ENCODE assay signal across 9 cellular contexts in genomic region chr5:149445739-149446369, GRCh38.
DNase-seq lines count a peak whose midpoint lies in the region; FAIRE-seq and TF ChIP-seq lines count a peak whose summit lies in the region.
"Had no signal": no experiment of that assay in that cellular context is flagged by ENCODE, and none has a peak within 500 bp of the region (broad histone marks: within the 10 kb centered on the region; RNA-seq: fewer than 3 reads in every experiment).

No MANE protein-coding gene starts in this region.

- FAIRE-seq in D721Med (lab: Jason Lieb, UNC), result no peak

- H3K9me3 ChIP-seq in hepatocyte (ENCODE audit: low read depth), result no peaks in the 10 kb centered on the region

- no peaks in the 10 kb centered on the region for H3K9me2 ChIP-seq in hepatocyte (replicated peaks; ENCODE audit: insufficient read depth)

- TF ChIP-seq CTCF in HFF-Myc (IDR thresholded peaks at IDR 0.05; ENCODE audit: low read depth, low read length, missing control alignments) (no peak), hepatocyte (IDR thresholded peaks at IDR 0.05; ENCODE audit: poor library complexity) (no peak), D721Med (IDR thresholded peaks at IDR 0.05; ENCODE audit: insufficient read depth, missing control alignments) (no peak)

- H3K27me3 ChIP-seq in hepatocyte, result no peaks in the 10 kb centered on the region

- peaks cover 7% of the 10 kb centered on the region for H3K4me1 ChIP-seq in hepatocyte (ENCODE audit: insufficient read depth)

- 43% methylated on average over 9 of the region's 9 CpGs for WGBS in hepatocyte (ENCODE audit: low lambda C conversion rate, missing lambda C conversion rate)

- no peaks in the 10 kb centered on the region for H3K79me2 ChIP-seq in hepatocyte

- DNase-seq in HFF-Myc (ENCODE audit: extremely low read depth, low read depth) (peak; percentile 96), amniotic stem cell (lab: John Stamatoyannopoulos, UW) (peak; percentile 76), hepatocyte (ENCODE audit: low spot score) (peak; percentile 85), stromal cell of bone marrow (ENCODE audit: low read depth) (peak; percentile 99), NCI-H2081 (lab: John Stamatoyannopoulos, UW) (no peak), NCI-H1930 (lab: John Stamatoyannopoulos, UW) (no peak), NCI-H345 (lab: John Stamatoyannopoulos, UW) (no peak), D721Med (ENCODE audit: insufficient read length, low spot score) (no peak)
- DNase-seq: T-cell had no signal

- H3K27ac ChIP-seq in hepatocyte, result peak overlapping the region; percentile 86

- H3K4me2 ChIP-seq in hepatocyte, result no peak overlapping the region

- no peaks in the 10 kb centered on the region for H3K36me3 ChIP-seq in hepatocyte (replicated peaks; ENCODE audit: insufficient read depth, low read depth)

- no peaks in the 10 kb centered on the region for H4K20me1 ChIP-seq in hepatocyte (ENCODE audit: insufficient read depth, poor library complexity, severe bottlenecking)

- H3K4me3 ChIP-seq in HFF-Myc (replicated peaks; ENCODE audit: low read depth, low read length) (no peak overlapping the region), hepatocyte (no peak overlapping the region)

- H2AFZ ChIP-seq in hepatocyte, result peak overlapping the region; percentile 0

Comparison
In these comparisons a context has a peak if more than half of its experiments do, and no peak if none do; other contexts are left out.
1. DNase-seq: peak in HFF-Myc (single experiment), amniotic stem cell (single experiment), hepatocyte (single experiment) and stromal cell of bone marrow (single experiment); none in NCI-H2081 (0 of 2), NCI-H1930 (0 of 2), NCI-H345 (single experiment) and D721Med (single experiment).